ENCODE assay signal across 19 cellular contexts in the genomic region with DNA sequence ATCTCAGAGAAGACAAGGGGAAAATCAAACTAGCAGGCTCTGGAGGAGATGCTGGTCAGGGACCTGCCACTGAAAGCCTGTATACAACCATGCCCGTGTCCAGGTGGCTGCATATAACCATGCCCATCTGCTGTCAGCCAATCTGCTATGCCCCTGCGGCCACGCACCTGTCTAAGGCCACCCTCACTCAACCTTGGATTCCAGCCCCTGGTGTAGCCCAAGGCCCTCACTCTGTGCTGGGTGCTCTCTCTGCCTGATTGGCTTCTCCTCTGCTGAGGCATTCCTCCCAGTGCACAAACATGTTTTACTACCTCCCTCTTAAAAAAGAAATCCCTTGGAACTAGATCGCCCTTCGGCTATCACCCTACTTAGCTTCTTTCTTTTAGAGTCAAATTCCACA. TPM values are rescaled to one million over a fixed set of nuclear protein-coding genes. Genes with fewer than 3 reads are reported as not detected.
A peak's percentile ranks its signal among the peaks of the same experiment; 100 is the strongest.
DNase-seq lines count a peak whose midpoint lies in the region; ATAC-seq, FAIRE-seq and TF ChIP-seq lines count a peak whose summit lies in the region.
"Had no signal": no experiment of that assay in that cellular context is flagged by ENCODE, and none has a peak within 500 bp of the region (broad histone marks: within the 10 kb centered on the region; RNA-seq: fewer than 3 reads in every experiment).

No MANE protein-coding gene starts in this region.

- H2BK12ac ChIP-seq in mesenchymal stem cell (ENCODE audit: low read length in 2 of 2), result peak overlapping the region; percentile 4 to 59

- peak overlapping the region in 1 of 2 experiments; percentile 80 for H3K4ac ChIP-seq in mesenchymal stem cell (ENCODE audit: low read depth in 1 of 2, low read length in 2 of 2)

- no peaks in the 10 kb centered on the region for H3K9me3 Mint-ChIP-seq in stimulated activated naive B cell treated with anti-CD40 and anti-IgM and Interleukin-4, amounts not matched to agents 10 μg/mL and 1 μg/mL and 100 μg/mL, for 72 hours
- H3K9me3 Mint-ChIP-seq: CD8-positive, alpha-beta T cell had no signal

- no peak overlapping the region for H2BK120ac ChIP-seq in mesenchymal stem cell (ENCODE audit: low read depth, low read length)

- no peaks in the 10 kb centered on the region for H4K20me1 ChIP-seq in K562 (replicated peaks; ENCODE audit: control insufficient read depth, insufficient read depth, low read length)

- no peaks in the 10 kb centered on the region for H3K27me3 Mint-ChIP-seq in stimulated activated naive B cell treated with anti-CD40 and anti-IgM and Interleukin-4, amounts not matched to agents 10 μg/mL and 1 μg/mL and 100 μg/mL, for 72 hours

- H4K8ac ChIP-seq in mesenchymal stem cell (ENCODE audit: low read length), result no peak overlapping the region

- FAIRE-seq in K562 (lab: Jason Lieb, UNC) (no peak), frontal cortex (lab: Jason Lieb, UNC) (no peak)
- FAIRE-seq: D721Med, G401.6 had no signal

- no peaks in the 10 kb centered on the region for H3K79me1 ChIP-seq in mesenchymal stem cell (replicated peaks; ENCODE audit: low read length, poor library complexity, severe bottlenecking)

- no peaks in the 10 kb centered on the region for H3K36me3 Mint-ChIP-seq in stimulated activated naive B cell treated with anti-CD40 and anti-IgM and Interleukin-4, amounts not matched to agents 10 μg/mL and 1 μg/mL and 100 μg/mL, for 72 hours
- H3K36me3 Mint-ChIP-seq: CD8-positive, alpha-beta T cell had no signal

- peaks cover 25 to 41% of the 10 kb centered on the region in 2 donors for H3K4me1 Mint-ChIP-seq in stimulated activated naive B cell treated with anti-CD40 and anti-IgM and Interleukin-4, amounts not matched to agents 10 μg/mL and 1 μg/mL and 100 μg/mL, for 72 hours

- no peak overlapping the region for H2BK5ac ChIP-seq in mesenchymal stem cell (ENCODE audit: low read depth, low read length, poor library complexity, severe bottlenecking)

- TF ChIP-seq RAD21 in K562 (CRISPR knock-in tag; conservative IDR thresholded peaks at IDR 0.05 in 1 of 2, IDR thresholded peaks at IDR 0.05 in 1 of 2), result no peak

- no peak overlapping the region for H2BK15ac ChIP-seq in mesenchymal stem cell (ENCODE audit: low read depth, poor library complexity, severe bottlenecking)

- H3K9ac ChIP-seq in K562 (ENCODE audit: insufficient read depth in 1 of 2, low read depth in 2 of 2, low read length in 2 of 2), result peak overlapping the region in 1 of 2 experiments; percentile 78; a peak in 2 of 4 replicates
- H3K9ac ChIP-seq in mesenchymal stem cell (ENCODE audit: low read length), result no peak overlapping the region

- H3K4me3 ChIP-seq in K562 (no peak overlapping the region), mesenchymal stem cell (ENCODE audit: insufficient read depth in 1 of 2, low read depth in 1 of 2, low read length in 2 of 2) (no peak overlapping the region), MG63 (no peak overlapping the region)
- H3K4me3 ChIP-seq: PC-9 had no signal

- DNase-seq in ELF-1 (ENCODE audit: low read depth, low spot score) (peak; percentile 68), K562 (ENCODE audit: extremely low read depth in 1 of 4, low spot score in 3 of 4) (no peak), mesenchymal stem cell (no peak), MG63 (no peak), frontal cortex (ENCODE audit: low spot score in 2 of 2) (no peak), H4 (ENCODE audit: low spot score) (no peak)
- DNase-seq in stimulated activated naive B cell treated with anti-CD40 and anti-IgM and Interleukin-4, amounts not matched to agents 10 μg/mL and 1 μg/mL and 100 μg/mL, for 72 hours, result no peak
- DNase-seq: CD8-positive, alpha-beta T cell; DMS79 treated with DMSO at 0.1 percent for 48 hours; GOT3; KG1; NCI-H1092; NCI-H146; NCI-H2081 treated with DMSO at 0.1 percent for 48 hours; NCI-H510A; NCI-H774; PC-9 had no signal

- H2AFZ ChIP-seq in K562 (ENCODE audit: low read depth, low read length), result peak overlapping the region; percentile 87
- no peak overlapping the region for H2AFZ ChIP-seq in mesenchymal stem cell (ENCODE audit: low read depth, low read length)
- H2AFZ ChIP-seq: PC-9 had no signal

- POLR2A ChIA-PET in K562 (lab: Yijun Ruan, JAX), result interaction anchor here (2.7 kb wide), 1 partner anchor 19 kb away, joined by 12 read pairs; no protein-coding TSS in a partner anchor

- no TSS peak for BruUV-seq in K562 (replicated peaks; lab: Mats Ljungman, UMichigan)

- peak overlapping the region; percentile 76 for H4K91ac ChIP-seq in mesenchymal stem cell (ENCODE audit: low read length)

- H3K27ac ChIP-seq in K562 (ENCODE audit: extremely low read depth, low read depth, low read length) (no peak overlapping the region), mesenchymal stem cell (ENCODE audit: low read length, poor library complexity, severe bottlenecking) (no peak overlapping the region)
- H3K27ac ChIP-seq: PC-9 had no signal

- WGBS in K562 (ENCODE audit: insufficient coverage, low coverage, missing lambda C conversion rate), result 59% methylated on average over 2 of the region's 5 CpGs
- WGBS in mesenchymal stem cell, result 95% methylated on average over 5 of the region's 5 CpGs

- CTCF ChIA-PET in K562 (lab: Yijun Ruan, JAX; ENCODE audit: low intra/inter-chr PET ratio), result no interaction called here

- peak overlapping the region in 1 of 2 experiments; percentile 48 for H3K14ac ChIP-seq in mesenchymal stem cell (ENCODE audit: low read length in 2 of 2)

- H3K4me2 ChIP-seq in K562 (ENCODE audit: insufficient read depth, low read length) (no peak overlapping the region; the same call in 1 of the 2 replicates), mesenchymal stem cell (ENCODE audit: low read length, poor library complexity, severe bottlenecking) (no peak overlapping the region)
- H3K4me2 ChIP-seq: PC-9 had no signal

- peak overlapping the region; percentile 39 for H3K27ac Mint-ChIP-seq in stimulated activated naive B cell treated with anti-CD40 and anti-IgM and Interleukin-4, amounts not matched to agents 10 μg/mL and 1 μg/mL and 100 μg/mL, for 72 hours
- H3K27ac Mint-ChIP-seq: CD8-positive, alpha-beta T cell had no signal

- H3K18ac ChIP-seq in mesenchymal stem cell (ENCODE audit: low read depth in 1 of 2, low read length in 2 of 2), result no peak overlapping the region

- intact Hi-C loops in K562 (cut with micrococcal nuclease), result loop anchor here (5.0 kb wide), 1 partner anchor 40 kb away; no protein-coding TSS in a partner anchor

- H3K4me1 ChIP-seq in K562 (replicated peaks in 1 of 2; ENCODE audit: control insufficient read depth in 2 of 2, insufficient read depth in 2 of 2, low read length in 2 of 2) (peaks cover 6 to 34% of the 10 kb centered on the region in 2 experiments; a peak in 4 of 5 replicates), mesenchymal stem cell (ENCODE audit: control insufficient read depth, insufficient read depth, low read depth, low read length) (no peaks in the 10 kb centered on the region)

- TF ChIP-seq EP300 in K562 (IDR thresholded peaks at IDR 0.05; ENCODE audit: low read length), result no peak

- H3K23ac ChIP-seq in mesenchymal stem cell (ENCODE audit: low read length in 2 of 2), result no peak overlapping the region

- no peaks in the 10 kb centered on the region for H3K79me2 ChIP-seq in K562 (ENCODE audit: control insufficient read depth, insufficient read depth, low read length)

- H2AK5ac ChIP-seq in mesenchymal stem cell (ENCODE audit: low read length, severe bottlenecking), result no peak overlapping the region

- no peaks in the 10 kb centered on the region for H3K9me3 ChIP-seq in K562 (replicated peaks; ENCODE audit: control insufficient read depth, insufficient read depth, low read depth, low read length)
- no peaks in the 10 kb centered on the region for H3K9me3 ChIP-seq in mesenchymal stem cell (ENCODE audit: control insufficient read depth, low read length)
- H3K9me3 ChIP-seq in MG63, result no peaks in the 10 kb centered on the region

- TF ChIP-seq CTCF in K562 (IDR thresholded peaks at IDR 0.05 in 2 of 3, conservative IDR thresholded peaks at IDR 0.05 in 1 of 3; ENCODE audit: insufficient read depth in 2 of 3, low read depth in 1 of 3, low read length in 3 of 3), result no peak

- in situ Hi-C loops in K562 (cut with MboI), result no loop called here

- H3K36me3 ChIP-seq in K562 (ENCODE audit: control insufficient read depth, insufficient read depth, low read length), result no peaks in the 10 kb centered on the region
- no peaks in the 10 kb centered on the region for H3K36me3 ChIP-seq in mesenchymal stem cell (ENCODE audit: control insufficient read depth in 1 of 2, insufficient read depth in 2 of 2, low read depth in 1 of 2, low read length in 2 of 2)
- H3K36me3 ChIP-seq in MG63, result no peaks in the 10 kb centered on the region

- no peak for ATAC-seq in K562
- no peak for ATAC-seq in stimulated activated naive B cell treated with anti-CD40 and anti-IgM and Interleukin-4, amounts not matched to agents 10 μg/mL and 1 μg/mL and 100 μg/mL, for 72 hours (replicated peaks)
- ATAC-seq: CD8-positive, alpha-beta T cell had no signal

- no peak overlapping the region for H3K4me3 Mint-ChIP-seq in stimulated activated naive B cell treated with anti-CD40 and anti-IgM and Interleukin-4, amounts not matched to agents 10 μg/mL and 1 μg/mL and 100 μg/mL, for 72 hours
- H3K4me3 Mint-ChIP-seq: CD8-positive, alpha-beta T cell had no signal

- H3K9me1 ChIP-seq in K562 (ENCODE audit: control insufficient read depth, insufficient read depth, low read length), result no peaks in the 10 kb centered on the region

- H3K27me3 ChIP-seq in K562 (ENCODE audit: control insufficient read depth in 2 of 2, insufficient read depth in 2 of 2, low read length in 2 of 2) (no peaks in the 10 kb centered on the region), mesenchymal stem cell (ENCODE audit: control insufficient read depth in 1 of 2, insufficient read depth in 1 of 2, low read length in 2 of 2) (peaks cover 0 to 4% of the 10 kb centered on the region in 2 experiments), MG63 (no peaks in the 10 kb centered on the region)

- no peak for TF ChIP-seq POLR2A in K562 (conservative IDR thresholded peaks at IDR 0.05)

RNA-seq across cellular contexts. Expression of a gene that starts 45.5 kb away (rescaled TPM):
- total RNA-seq in K562 (2011; cell fraction: chromatin; rRNA removed; ENCODE audit: low replicate concordance), result 11.8 and 14.3 TPM in 2 replicates
- 10.0 and 12.0 TPM in 2 replicates for total RNA-seq in K562 (2011; cell fraction: nucleolus; rRNA removed)
- total RNA-seq in K562 (2011; cell fraction: nucleoplasm; rRNA removed), result 10.0 and 20.1 TPM in 2 replicates
- total RNA-seq in K562 (2014; rRNA removed), result 5.3 and 6.2 TPM in 2 replicates
- total RNA-seq in K562 (2014; rRNA removed; fragmentation: Illumina TruSeq; extraction: Trizol), result 3.2 and 4.0 TPM in 2 replicates
- 3.7 and 3.8 TPM in 2 replicates for total RNA-seq in K562 (2015; rRNA removed; fragmentation: Illumina TruSeq; extraction: Trizol)
- total RNA-seq in K562 (2021), result 26.6 and 27.2 TPM in 2 replicates
- polyA plus RNA-seq in K562 (2011; rRNA removed), result 3.7 and 6.6 TPM in 2 replicates
- polyA plus RNA-seq in K562 (2011; cell fraction: cytosol; rRNA removed), result 10.0 and 19.9 TPM in 2 replicates
- 14.4 and 33.2 TPM in 2 replicates for polyA plus RNA-seq in K562 (2011; cell fraction: nucleus; rRNA removed)
- 9.5 and 18.5 TPM in 2 replicates for polyA plus RNA-seq in K562 (2012)
- 13.7 and 15.5 TPM in 2 replicates for polyA plus RNA-seq in K562 (2014; fragmentation: Illumina TruSeq; extraction: Trizol)
- 1 to 10 TPM; 1.3 to 3.2 TPM for polyA plus RNA-seq in K562 (2014; fragmentation: Nextera tagmentation; extraction: Ambion mirVana)
- polyA plus RNA-seq in K562 (2014; rRNA removed), result 11.1 and 11.7 TPM in 2 replicates
- polyA minus RNA-seq in K562 (2011; rRNA and poly(A)+ RNA removed), result 3.1 TPM in 2 replicates
- 15.1 and 34.9 TPM in 2 replicates for polyA minus RNA-seq in K562 (2011; cell fraction: cytosol; rRNA and poly(A)+ RNA removed)
- 9.0 and 10.3 TPM in 2 replicates for polyA minus RNA-seq in K562 (2011; cell fraction: nucleus; rRNA and poly(A)+ RNA removed)
- polyA plus RNA-seq in mesenchymal stem cell (2013, experiment 1 of 2), result 407 TPM
- 408 TPM for polyA plus RNA-seq in mesenchymal stem cell (2013, experiment 2 of 2)
- total RNA-seq in MG63 (2014; rRNA removed; shearing (Covaris generic); ENCODE audit: low replicate concordance), result 9.3 and 30.2 TPM in 2 replicates
- total RNA-seq in frontal cortex, result 4.1 TPM
- 27.7 and 31.0 TPM in 2 replicates for total RNA-seq in H4 (2014; rRNA removed; shearing (Covaris generic))
